16 cellular contexts compared by ENCODE assay signal in genomic region chr21:45026066-45026745, GRCh38.
"Had no signal": no experiment of that assay in that cellular context is flagged by ENCODE, and none has a peak within 500 bp of the region (broad histone marks: within the 10 kb centered on the region; RNA-seq: fewer than 3 reads in every experiment).

No MANE protein-coding gene starts in this region.

- ATAC-seq: activated T-cell treated with anti-CD3 and anti-CD28 coated beads, Interleukin-2, amount 50 U/mL, for 4 hours; left lung; SK-N-SH treated with all-trans-retinoic acid at 6 μM for 48 hours; T-cell; upper lobe of right lung had no signal

- DNase-seq: activated CD4-positive, alpha-beta T cell treated with anti-CD3 and anti-CD28 coated beads, Interleukin-2, amount 50 U/mL, for 4 hours; activated CD8-positive, alpha-beta memory T cell treated with anti-CD3 and anti-CD28 coated beads, Interleukin-2, amount 50 U/mL, for 48 hours; activated naive CD4-positive, alpha-beta T cell; activated T-cell treated with anti-CD3 and anti-CD28 coated beads, Interleukin-2, amount 50 U/mL, for 4 hours; colonic mucosa; mammary epithelial cell; occipital lobe; stimulated activated CD4-positive, alpha-beta T cell treated with anti-CD3 and anti-CD28 coated beads, Interleukin-4, amount 100 ng/mL, for 1 hour; stimulated activated naive CD4-positive, alpha-beta T cell; testis; upper lobe of right lung had no signal

- H3K4me1 ChIP-seq: breast epithelium, colonic mucosa had no signal

- H3K9me3 ChIP-seq: breast epithelium, colonic mucosa, testis, upper lobe of right lung had no signal

- H3K27ac ChIP-seq: adrenal gland, breast epithelium, colonic mucosa, left lung, testis, upper lobe of right lung had no signal

- H3K4me3 ChIP-seq: adrenal gland, breast epithelium, colonic mucosa, left lung, testis, upper lobe of right lung had no signal

- H3K27me3 ChIP-seq: adrenal gland, breast epithelium, colonic mucosa, testis, upper lobe of right lung had no signal

- H3K36me3 ChIP-seq: adrenal gland, breast epithelium, colonic mucosa, left lung, upper lobe of right lung had no signal
